ENCODE assay signal across 8 cellular contexts in the genomic region with DNA sequence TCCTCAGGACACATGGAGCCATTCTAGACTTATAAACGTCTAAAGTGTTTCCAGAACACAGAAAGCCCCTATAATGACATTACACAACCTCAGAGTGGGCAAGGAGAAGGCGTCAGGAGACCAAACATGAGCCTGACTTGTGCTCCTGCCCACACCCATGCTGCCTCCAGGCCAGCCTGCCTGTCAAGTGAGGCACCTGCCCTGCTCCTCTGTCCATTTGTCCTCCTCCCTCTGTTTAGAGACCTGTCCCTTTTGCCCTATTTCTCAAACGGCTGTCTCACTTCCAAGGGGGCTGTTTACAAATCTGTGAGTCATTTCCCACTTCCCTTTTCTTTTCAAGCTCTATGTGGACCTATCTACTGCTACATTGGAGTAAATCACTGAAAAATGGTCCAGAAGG. TPM values are rescaled to one million over a fixed set of nuclear protein-coding genes. Genes with fewer than 3 reads are reported as not detected.
DNase-seq lines count a peak whose midpoint lies in the region; ATAC-seq and TF ChIP-seq lines count a peak whose summit lies in the region.

No MANE protein-coding gene starts in this region.

- intact Hi-C loops in CD14-positive monocyte (cut with micrococcal nuclease), result no loop called here

- DNase-seq in CD14-positive monocyte (ENCODE audit: low spot score), result peak; percentile 67
- peak; percentile 39 for DNase-seq in NAMALWA (ENCODE audit: low spot score)
- no peak for DNase-seq in stimulated activated CD4-positive, alpha-beta T cell treated with anti-CD3 and anti-CD28 coated beads, Interleukin-4, amount 100 ng/mL, for 4 hours
- no peak for DNase-seq in NCI-H446 treated with DMSO at 0.1 percent for 48 hours (lab: John Stamatoyannopoulos, UW)
- no peak for DNase-seq in central memory CD4-positive, alpha-beta T cell
- DNase-seq in activated gamma-delta T cell treated with Interleukin-2 at 50 U/mL for 16 hours, result no peak

- H3K36me3 ChIP-seq in gastroesophageal sphincter, result peaks cover 0 to 39% of the 10 kb centered on the region in 2 donors

- TF ChIP-seq EP300 in gastroesophageal sphincter (IDR thresholded peaks at IDR 0.05), result no peak

- H3K4me3 ChIP-seq in gastroesophageal sphincter, result no peak overlapping the region

- TF ChIP-seq CTCF in CD14-positive monocyte (IDR thresholded peaks at IDR 0.05) (no peak), gastroesophageal sphincter (IDR thresholded peaks at IDR 0.05) (no peak)

- H3K27me3 Mint-ChIP-seq in CD14-positive monocyte (ENCODE audit: low read depth in 3 of 3), result no peaks in the 10 kb centered on the region

- H3K27ac ChIP-seq in gastroesophageal sphincter, result no peak overlapping the region

- peaks cover 0 to 14% (median 0%) of the 10 kb centered on the region in 3 donors for H3K4me1 ChIP-seq in gastroesophageal sphincter

- ATAC-seq in GM21576 (IDR thresholded peaks at IDR 0.05; ENCODE audit: unreplicated experiment) (peak; percentile 83), gastroesophageal sphincter (peak; percentile 53)

- H3K27ac Mint-ChIP-seq in CD14-positive monocyte, result peak overlapping the region; percentile 91 to 99 (median 95)

- no peak for TF ChIP-seq POLR2A in gastroesophageal sphincter (IDR thresholded peaks at IDR 0.05)

- H3K36me3 Mint-ChIP-seq in CD14-positive monocyte, result peaks cover 53 to 56% of the 10 kb centered on the region in 2 donors

- peaks cover 35% of the 10 kb centered on the region for H3K4me1 Mint-ChIP-seq in CD14-positive monocyte

- H3K9me3 Mint-ChIP-seq in CD14-positive monocyte, result no peaks in the 10 kb centered on the region

- H3K27me3 ChIP-seq in gastroesophageal sphincter, result no peaks in the 10 kb centered on the region

- H3K4me3 Mint-ChIP-seq in CD14-positive monocyte, result peak overlapping the region; percentile 9 to 70

- no peaks in the 10 kb centered on the region for H3K9me3 ChIP-seq in gastroesophageal sphincter

- WGBS in gastroesophageal sphincter (ENCODE audit: low coverage in 1 of 2), 2 donors, result 43 to 59% methylated on average over 3 of the region's 3 CpGs

RNA-seq across cellular contexts. Expression of a gene that starts 21.0 kb away (rescaled TPM):
- polyA plus RNA-seq in CD14-positive monocyte, result 10 to 100 TPM; 52.1 to 61.3 TPM
- 10 to 100 TPM; 66.6 to 91.2 (median 78.5) TPM for total RNA-seq in gastroesophageal sphincter

RNA-seq across cellular contexts. Expression of a gene that starts 21.1 kb away (rescaled TPM):
- polyA plus RNA-seq in CD14-positive monocyte, result 10 to 100 TPM; 16.8 to 18.8 TPM
- total RNA-seq in gastroesophageal sphincter, result 10 to 100 TPM; 40.6 to 52.8 (median 46.0) TPM

Comparison
In these comparisons a context has a peak if more than half of its experiments do, and no peak if none do; other contexts are left out.
1. DNase-seq: peak in CD14-positive monocyte (single experiment) and NAMALWA (single experiment); none in stimulated activated CD4-positive, alpha-beta T cell treated with anti-CD3 and anti-CD28 coated beads, Interleukin-4, amount 100 ng/mL, for 4 hours (0 of 2), NCI-H446 treated with DMSO at 0.1 percent for 48 hours (single experiment), central memory CD4-positive, alpha-beta T cell (single experiment) and activated gamma-delta T cell treated with Interleukin-2 at 50 U/mL for 16 hours (single experiment).